ENCODE assay signal across 14 cellular contexts in the genomic region with DNA sequence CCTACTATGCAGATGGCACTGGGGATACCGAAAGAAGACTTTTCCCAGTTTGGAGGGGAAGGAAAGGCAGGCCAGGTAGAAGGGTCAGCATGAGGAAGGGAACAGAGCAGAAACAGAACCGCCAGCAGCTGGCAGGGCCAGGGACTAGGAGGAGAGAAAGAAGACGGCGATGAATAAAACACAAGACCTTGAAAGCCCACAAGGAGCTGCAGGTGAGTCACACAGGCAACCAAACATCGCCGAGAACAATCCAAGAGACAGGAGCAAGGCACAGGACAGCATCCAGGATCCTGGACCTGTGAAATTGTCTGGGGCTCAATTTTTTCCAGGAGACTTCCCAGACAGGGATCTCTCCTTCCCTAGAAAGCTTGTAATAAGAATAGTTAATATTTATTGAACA. TPM values are rescaled to one million over a fixed set of nuclear protein-coding genes. Genes with fewer than 3 reads are reported as not detected.
DNase-seq lines count a peak whose midpoint lies in the region; ATAC-seq, FAIRE-seq and TF ChIP-seq lines count a peak whose summit lies in the region.
"Had no signal": no experiment of that assay in that cellular context is flagged by ENCODE, and none has a peak within 500 bp of the region (broad histone marks: within the 10 kb centered on the region; RNA-seq: fewer than 3 reads in every experiment).

No MANE protein-coding gene starts in this region.

- CTCF ChIA-PET in HepG2 (lab: Yijun Ruan, JAX; ENCODE audit: low intra/inter-chr PET ratio, low total read pairs), result no interaction called here

- DNase-seq in right lobe of liver, result no peak
- DNase-seq in HepG2 (ENCODE audit: low spot score), result no peak
- DNase-seq in right atrium auricular region (ENCODE audit: low spot score), result no peak
- DNase-seq in CD14-positive monocyte (ENCODE audit: low spot score), result no peak
- no peak for DNase-seq in T-helper 2 cell
- DNase-seq: activated CD8-positive, alpha-beta memory T cell treated with anti-CD3 and anti-CD28 coated beads for 24 hours; activated naive CD4-positive, alpha-beta T cell treated with anti-CD3 and anti-CD28 coated beads for 36 hours; cortex of kidney; DMS79 treated with DMSO at 0.1 percent for 48 hours; MV-4-11 had no signal

- peaks cover 1 to 5% (median 2%) of the 10 kb centered on the region in 3 donors for H3K27me3 Mint-ChIP-seq in CD14-positive monocyte (ENCODE audit: low read depth in 3 of 3)

- no peaks in the 10 kb centered on the region for H3K79me2 ChIP-seq in HepG2 (ENCODE audit: insufficient read depth, low read length)

- no peak for TF ChIP-seq RAD21 in HepG2 (CRISPR knock-in tag; IDR thresholded peaks at IDR 0.05)

- no peak for FAIRE-seq in HepG2 (lab: Jason Lieb, UNC)
- FAIRE-seq: GM19239 had no signal

- no peak for TF ChIP-seq POLR2A in right lobe of liver (IDR thresholded peaks at IDR 0.05)
- TF ChIP-seq POLR2A in HepG2 (IDR thresholded peaks at IDR 0.05; ENCODE audit: insufficient read depth in 1 of 2, low read depth in 2 of 2, low read length in 2 of 2), result no peak

- TF ChIP-seq EP300 in HepG2 (IDR thresholded peaks at IDR 0.05; ENCODE audit: low read depth in 2 of 2, low read length in 2 of 2) (no peak), HepG2 (CRISPR knock-in tag; IDR thresholded peaks at IDR 0.05; ENCODE audit: borderline replicate concordance) (no peak)

- no TSS peak for BruUV-seq in HepG2 (replicated peaks; lab: Mats Ljungman, UMichigan)

- H3K4me3 ChIP-seq in right lobe of liver (no peak overlapping the region), HepG2 (replicated peaks in 1 of 3; ENCODE audit: insufficient read depth in 1 of 3, low read depth in 2 of 3, low read length in 3 of 3) (no peak overlapping the region), right atrium auricular region (no peak overlapping the region), rectal smooth muscle tissue (ENCODE audit: low read length) (no peak overlapping the region)

- H3K27me3 ChIP-seq in right lobe of liver (no peaks in the 10 kb centered on the region), HepG2 (ENCODE audit: control insufficient read depth in 1 of 2, insufficient read depth in 2 of 2, low read length in 2 of 2) (no peaks in the 10 kb centered on the region), right atrium auricular region (no peaks in the 10 kb centered on the region), rectal smooth muscle tissue (ENCODE audit: control insufficient read depth, insufficient read depth, low read length) (no peaks in the 10 kb centered on the region)

- no peak overlapping the region for H3K4me3 Mint-ChIP-seq in CD14-positive monocyte
- H3K4me3 Mint-ChIP-seq: activated naive CD4-positive, alpha-beta T cell treated with anti-CD3 and anti-CD28 coated beads for 36 hours had no signal

- ATAC-seq in right lobe of liver (no peak), HepG2 (no peak), HG03280 (IDR thresholded peaks at IDR 0.05; ENCODE audit: unreplicated experiment) (no peak), HG03196 (IDR thresholded peaks at IDR 0.05; ENCODE audit: unreplicated experiment) (no peak)

- H3K9me3 Mint-ChIP-seq in CD14-positive monocyte, result peaks cover 0 to 5% (median 0%) of the 10 kb centered on the region in 7 donors
- H3K9me3 Mint-ChIP-seq: activated naive CD4-positive, alpha-beta T cell treated with anti-CD3 and anti-CD28 coated beads for 36 hours had no signal

- TF ChIP-seq CTCF in right lobe of liver (IDR thresholded peaks at IDR 0.05) (no peak), HepG2 (CRISPR knock-in tag; IDR thresholded peaks at IDR 0.05) (no peak), right atrium auricular region (IDR thresholded peaks at IDR 0.05) (no peak), CD14-positive monocyte (IDR thresholded peaks at IDR 0.05) (no peak)

- no peaks in the 10 kb centered on the region for H4K20me1 ChIP-seq in HepG2 (ENCODE audit: insufficient read depth, low read length)

- H3K9me3 ChIP-seq in right lobe of liver (no peaks in the 10 kb centered on the region), HepG2 (ENCODE audit: low read length) (no peaks in the 10 kb centered on the region), right atrium auricular region (no peaks in the 10 kb centered on the region)

- no peaks in the 10 kb centered on the region for H3K36me3 ChIP-seq in right lobe of liver
- H3K36me3 ChIP-seq in HepG2 (replicated peaks in 1 of 2; ENCODE audit: control insufficient read depth in 1 of 2, insufficient read depth in 2 of 2, low read length in 2 of 2), result no peaks in the 10 kb centered on the region
- H3K36me3 ChIP-seq in right atrium auricular region, result peaks cover 1% of the 10 kb centered on the region
- H3K36me3 ChIP-seq in rectal smooth muscle tissue (ENCODE audit: control insufficient read depth, insufficient read depth, low read length), result no peaks in the 10 kb centered on the region

- WGBS in right lobe of liver (ENCODE audit: insufficient coverage, low coverage, low lambda C conversion rate, missing lambda C conversion rate), result 91% methylated on average over 6 of the region's 6 CpGs
- WGBS in HepG2 (ENCODE audit: low lambda C conversion rate), result 92% methylated on average over 6 of the region's 6 CpGs

- H3K4me2 ChIP-seq in HepG2 (ENCODE audit: low read depth, low read length), result no peak overlapping the region

- H3K4me1 ChIP-seq in right lobe of liver (peaks cover 0 to 34% (median 17%) of the 10 kb centered on the region in 4 donors), HepG2 (ENCODE audit: insufficient read depth, low read length) (peaks cover 34% of the 10 kb centered on the region), right atrium auricular region (peaks cover 0 to 64% of the 10 kb centered on the region in 2 donors), rectal smooth muscle tissue (ENCODE audit: control insufficient read depth, insufficient read depth, low read length) (peaks cover 4% of the 10 kb centered on the region)

- in situ Hi-C loops in HepG2 (cut with HindIII; ENCODE audit: extremely low pct_ligation_motif_present, low pct_unique_long_range_greater_than_20kb), result loop anchor here (10.0 kb wide), 1 partner anchor 193 kb away; no protein-coding TSS in a partner anchor

- no peak overlapping the region for H2AFZ ChIP-seq in HepG2 (ENCODE audit: low read length)

- no peak overlapping the region for H3K9ac ChIP-seq in HepG2 (ENCODE audit: insufficient read depth, low read depth, low read length)
- H3K9ac ChIP-seq in rectal smooth muscle tissue (ENCODE audit: low read length), result no peak overlapping the region

- H3K27ac ChIP-seq in right lobe of liver (peak overlapping the region in 2 of 3 donors; percentile 17 to 24), HepG2 (ENCODE audit: extremely low read length, insufficient read depth, low read length) (no peak overlapping the region), right atrium auricular region (peak overlapping the region; percentile 77 to 91), rectal smooth muscle tissue (ENCODE audit: low read depth, low read length) (peak overlapping the region; percentile 34)

- no peaks in the 10 kb centered on the region for H3K36me3 Mint-ChIP-seq in CD14-positive monocyte

- intact Hi-C loops in right lobe of liver (cut with DNase I) (no loop called here), HepG2 (cut with micrococcal nuclease; ENCODE audit: unreplicated experiment) (no loop called here), CD14-positive monocyte (cut with micrococcal nuclease) (no loop called here)

- POLR2A ChIA-PET in HepG2 (lab: Yijun Ruan, JAX), result no interaction called here

- no peaks in the 10 kb centered on the region for H3K4me1 Mint-ChIP-seq in CD14-positive monocyte

- no peak overlapping the region for H3K27ac Mint-ChIP-seq in CD14-positive monocyte
- H3K27ac Mint-ChIP-seq: activated naive CD4-positive, alpha-beta T cell treated with anti-CD3 and anti-CD28 coated beads for 36 hours had no signal

TF ChIP-seq in HepG2, 621 proteins besides CTCF, POLR2A, EP300 and RAD21 (continues in another document):
- TF ChIP-seq ATAD3A (CRISPR knock-in tag; IDR thresholded peaks at IDR 0.05), result no peak
- TF ChIP-seq, protein P1, sequence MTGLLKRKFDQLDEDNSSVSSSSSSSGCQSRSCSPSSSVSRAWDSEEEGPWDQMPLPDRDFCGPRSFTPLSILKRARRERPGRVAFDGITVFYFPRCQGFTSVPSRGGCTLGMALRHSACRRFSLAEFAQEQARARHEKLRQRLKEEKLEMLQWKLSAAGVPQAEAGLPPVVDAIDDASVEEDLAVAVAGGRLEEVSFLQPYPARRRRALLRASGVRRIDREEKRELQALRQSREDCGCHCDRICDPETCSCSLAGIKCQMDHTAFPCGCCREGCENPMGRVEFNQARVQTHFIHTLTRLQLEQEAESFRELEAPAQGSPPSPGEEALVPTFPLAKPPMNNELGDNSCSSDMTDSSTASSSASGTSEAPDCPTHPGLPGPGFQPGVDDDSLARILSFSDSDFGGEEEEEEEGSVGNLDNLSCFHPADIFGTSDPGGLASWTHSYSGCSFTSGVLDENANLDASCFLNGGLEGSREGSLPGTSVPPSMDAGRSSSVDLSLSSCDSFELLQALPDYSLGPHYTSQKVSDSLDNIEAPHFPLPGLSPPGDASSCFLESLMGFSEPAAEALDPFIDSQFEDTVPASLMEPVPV (CRISPR knock-in tag; IDR thresholded peaks at IDR 0.05), result no peak
- TF ChIP-seq ZNF230 (CRISPR knock-in tag; IDR thresholded peaks at IDR 0.05), result no peak

RNA-seq across cellular contexts. Expression of a gene that starts 47.3 kb away (rescaled TPM):
- total RNA-seq in right lobe of liver (10 to 100 TPM in 1 of 6 experiments, 1 to 10 TPM in 5; 2.0 to 11.0 (median 3.5) TPM), HepG2 (2016; rRNA removed; fragmentation: Illumina TruSeq; extraction: Trizol) (1.9 and 2.0 TPM in 2 replicates), right atrium auricular region (10 to 100 TPM; 16.9 to 30.1 TPM)
- total RNA-seq in HepG2 (2016; cell fraction: cytosol; rRNA removed; fragmentation: Illumina TruSeq; extraction: Trizol; ENCODE audit: low read depth), result 0.20 and 1.1 TPM in 2 replicates
- 1.7 and 2.1 TPM in 2 replicates for total RNA-seq in HepG2 (2016; cell fraction: insoluble cytoplasmic fraction; rRNA removed; fragmentation: Illumina TruSeq; extraction: Trizol)
- total RNA-seq in HepG2 (2016; cell fraction: membrane; rRNA removed; fragmentation: Illumina TruSeq; extraction: Trizol), result 1.1 and 1.8 TPM in 2 replicates
- 1.8 and 1.9 TPM in 2 replicates for total RNA-seq in HepG2 (2016; cell fraction: nucleus; rRNA removed; fragmentation: Illumina TruSeq; extraction: Trizol)
- polyA plus RNA-seq in HepG2 (2011; rRNA removed) (0.74 and 1.7 TPM in 2 replicates), CD14-positive monocyte (not detected)
- 0.79 and 1.2 TPM in 2 replicates for polyA plus RNA-seq in HepG2 (2011; cell fraction: cytosol; rRNA removed)
- polyA plus RNA-seq in HepG2 (2011; cell fraction: nucleus; rRNA removed), result 0.69 and 1.3 TPM in 2 replicates
- 0.40 and 1.4 TPM in 2 replicates for polyA plus RNA-seq in HepG2 (2012)
- 0.08 and 0.11 TPM in 2 replicates for polyA plus RNA-seq in HepG2 (2016; cell fraction: cytosol; fragmentation: Illumina TruSeq; extraction: Trizol; ENCODE audit: low read depth)
- polyA plus RNA-seq in HepG2 (2016; cell fraction: insoluble cytoplasmic fraction; fragmentation: Illumina TruSeq; extraction: Trizol; ENCODE audit: low read depth), result 1.7 TPM in 2 replicates
- polyA plus RNA-seq in HepG2 (2016; cell fraction: membrane; fragmentation: Illumina TruSeq; extraction: Trizol; ENCODE audit: low read depth), result 0.32 and 0.37 TPM in 2 replicates
- 1.9 TPM in 2 replicates for polyA plus RNA-seq in HepG2 (2016; cell fraction: nucleus; fragmentation: Illumina TruSeq; extraction: Trizol; ENCODE audit: insufficient read depth, low read depth)
- polyA minus RNA-seq in HepG2 (2011; rRNA and poly(A)+ RNA removed; ENCODE audit: low replicate concordance), result 2.5 and 4.9 TPM in 2 replicates
- polyA minus RNA-seq in HepG2 (2011; cell fraction: cytosol; rRNA and poly(A)+ RNA removed), result 0.89 and 1.6 TPM in 2 replicates
- polyA minus RNA-seq in HepG2 (2011; cell fraction: nucleus; rRNA and poly(A)+ RNA removed), result 1.6 and 2.3 TPM in 2 replicates
- total RNA-seq: activated naive CD4-positive, alpha-beta T cell treated with anti-CD3 and anti-CD28 coated beads for 36 hours had no signal
